ENCODE assay signal across 21 cellular contexts in the genomic region with DNA sequence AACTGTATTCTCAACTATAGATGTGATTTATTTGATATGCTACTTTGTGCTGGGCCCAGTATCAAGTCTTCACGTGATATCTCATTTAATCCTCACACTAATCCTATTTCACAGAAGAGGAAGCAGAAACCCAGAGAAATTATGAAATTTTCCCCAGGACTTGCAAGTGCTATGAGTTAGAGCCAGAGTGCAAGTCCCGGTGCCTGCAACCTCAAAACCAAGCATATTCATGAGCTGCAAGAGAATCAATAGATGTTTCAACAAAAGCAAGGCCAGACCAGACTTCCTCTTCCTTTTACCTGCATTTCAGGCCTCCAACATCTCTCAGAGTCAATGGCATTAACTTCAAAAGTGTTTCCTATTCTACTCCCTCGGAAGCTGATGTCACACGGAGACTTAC.
"Had no signal": no experiment of that assay in that cellular context is flagged by ENCODE, and none has a peak within 500 bp of the region (broad histone marks: within the 10 kb centered on the region; RNA-seq: fewer than 3 reads in every experiment).

No MANE protein-coding gene starts in this region.

- H3K36me3 ChIP-seq: brain microvascular endothelial cell, lower lobe of right lung, ovary, tibial nerve, uterus had no signal

- H3K27me3 ChIP-seq: brain microvascular endothelial cell, ovary, tibial nerve, uterus had no signal

- DNase-seq: activated CD4-positive, alpha-beta T cell treated with anti-CD3 and anti-CD28 coated beads, Interleukin-2, amount 10 ng/mL, durations not matched to agents 24 days and 14 days; activated CD8-positive, alpha-beta T cell treated with anti-CD3 and anti-CD28 coated beads for 36 hours; activated naive CD4-positive, alpha-beta T cell treated with Interleukin-2 at 50 U/mL for 16 hours; activated naive CD8-positive, alpha-beta T cell treated with anti-CD3 and anti-CD28 coated beads, Interleukin-2, amount 10 ng/mL, durations not matched to agents 7 days and 5 days; activated T-cell treated with anti-CD3 and anti-CD28 coated beads, Interleukin-2, amount 50 U/mL, for 1 hour; aorta; brain microvascular endothelial cell; central memory CD4-positive, alpha-beta T cell; endodermal cell; hypothalamus; islet precursor cell; left colon; lower lobe of right lung; natural killer cell; ovary; psoas muscle; right cardiac atrium; stimulated activated CD4-positive, alpha-beta T cell treated with anti-CD3 and anti-CD28 coated beads, Interleukin-2, amount 100 ng/mL, for 24 hours; uterus had no signal

- ATAC-seq: activated CD8-positive, alpha-beta T cell treated with anti-CD3 and anti-CD28 coated beads for 36 hours; activated T-helper 17 cell treated with anti-CD3 and anti-CD28 coated beads, Interleukin-2, amount 50 U/mL, for 72 hours; left colon; natural killer cell; psoas muscle; right cardiac atrium had no signal

- H3K9me3 ChIP-seq: lower lobe of right lung, ovary, psoas muscle, tibial nerve, uterus had no signal

- H3K4me1 ChIP-seq: lower lobe of right lung, psoas muscle, tibial nerve, uterus had no signal

- H3K4me3 ChIP-seq: lower lobe of right lung, ovary, psoas muscle, tibial nerve, uterus had no signal

- H3K27ac ChIP-seq: brain microvascular endothelial cell, lower lobe of right lung, ovary, psoas muscle, tibial nerve, uterus had no signal
